Comparison of ENCODE assay signal across 37 cellular contexts in genomic region chr18:850960-851359, GRCh38. TPM values are rescaled to one million over a fixed set of nuclear protein-coding genes. Genes with fewer than 3 reads are reported as not detected.
"Had no signal": no experiment of that assay in that cellular context is flagged by ENCODE, and none has a peak within 500 bp of the region (broad histone marks: within the 10 kb centered on the region; RNA-seq: fewer than 3 reads in every experiment).

No MANE protein-coding gene starts in this region.

- H3K36me3 ChIP-seq: MG63 had no signal

- H3K4me3 ChIP-seq: MG63 had no signal

- DNase-seq: Karpas-422, Kasumi-1, MG63, MM.1S, MV-4-11, NCI-H1048, NCI-H1092, NCI-H1092 treated with DMSO at 0.1 percent for 48 hours, NCI-H1105, NCI-H1105 treated with DMSO at 0.1 percent for 48 hours, NCI-H1417, NCI-H1417 treated with DMSO at 0.1 percent for 48 hours, NCI-H1436, NCI-H1436 treated with DMSO at 0.1 percent for 48 hours, NCI-H146, NCI-H1694, NCI-H1694 treated with DMSO at 0.1 percent for 48 hours, NCI-H187, NCI-H187 treated with DMSO at 0.1 percent for 48 hours, NCI-H1930, NCI-H2029, NCI-H2029 treated with DMSO at 0.1 percent for 48 hours, NCI-H2081, NCI-H2081 treated with DMSO at 0.1 percent for 48 hours, NCI-H2107, NCI-H2171, NCI-H2171 treated with DMSO at 0.1 percent for 48 hours, NCI-H2227 treated with DMSO at 0.1 percent for 48 hours, NCI-H226, NCI-H345, NCI-H446, NCI-H446 treated with DMSO at 0.1 percent for 48 hours, NCI-H510A, NCI-H510A treated with DMSO at 0.1 percent for 48 hours, NCI-H524 had no signal

- H3K9me3 ChIP-seq: MG63 had no signal

- H3K27me3 ChIP-seq: MG63 had no signal

RNA-seq across cellular contexts. Expression of gene ADCYAP1, which starts 53.7 kb away (rescaled TPM):
- total RNA-seq: LHCN-M2, MCF 10A had no signal
